Comparison of ENCODE assay signal across 18 cellular contexts in the genomic region with DNA sequence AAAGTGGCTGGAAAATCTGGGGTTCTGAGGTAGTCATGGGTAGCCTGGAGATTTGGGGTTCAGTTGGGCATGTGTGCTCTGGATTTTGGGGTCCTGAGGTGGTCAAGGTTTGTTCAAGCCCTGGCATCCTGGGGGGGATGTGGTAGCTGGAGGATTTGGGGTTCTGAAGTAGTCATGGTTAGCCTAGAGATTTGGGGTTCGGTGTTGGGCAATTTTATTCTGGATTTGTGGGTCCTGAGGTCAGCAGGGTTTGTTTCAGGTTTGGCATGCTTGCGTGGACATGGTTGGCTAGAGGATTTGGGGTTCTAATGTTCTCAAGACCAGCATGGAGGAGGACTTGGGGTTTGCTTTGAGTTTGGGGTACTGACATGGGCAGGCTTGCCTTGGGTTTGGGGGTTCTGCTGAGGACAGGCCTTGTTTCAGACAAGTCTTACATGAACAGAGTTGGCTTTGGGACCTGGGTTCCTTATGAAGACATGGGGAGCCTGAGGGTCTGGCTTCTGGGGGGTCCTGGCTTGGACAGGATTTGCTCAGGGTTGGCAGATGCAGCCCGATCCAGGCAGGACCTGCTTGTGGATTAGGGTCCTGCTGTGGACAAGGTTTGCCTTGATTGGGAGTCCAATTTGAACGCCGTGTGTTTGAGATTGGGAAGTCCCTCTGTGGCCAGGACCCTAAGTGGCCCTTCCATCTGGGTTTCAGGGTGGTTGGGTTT. TPM values are rescaled to one million over a fixed set of nuclear protein-coding genes. Genes with fewer than 3 reads are reported as not detected.
A peak's percentile ranks its signal among the peaks of the same experiment; 100 is the strongest.
DNase-seq lines count a peak whose midpoint lies in the region; ATAC-seq, FAIRE-seq and TF ChIP-seq lines count a peak whose summit lies in the region.
"Had no signal": no experiment of that assay in that cellular context is flagged by ENCODE, and none has a peak within 500 bp of the region (broad histone marks: within the 10 kb centered on the region; RNA-seq: fewer than 3 reads in every experiment).

No MANE protein-coding gene starts in this region.

- H3K4me3 ChIP-seq in HepG2 (replicated peaks in 1 of 3; ENCODE audit: insufficient read depth in 1 of 3, low read depth in 2 of 3, low read length in 3 of 3), result no peak overlapping the region
- no peak overlapping the region for H3K4me3 ChIP-seq in right lobe of liver
- H3K4me3 ChIP-seq in astrocyte of the cerebellum (ENCODE audit: low read depth, low read length), result peak overlapping the region; percentile 21
- no peak overlapping the region for H3K4me3 ChIP-seq in left lung
- H3K4me3 ChIP-seq: colonic mucosa had no signal

- intact Hi-C loops in HepG2 (cut with micrococcal nuclease; ENCODE audit: unreplicated experiment) (no loop called here), right lobe of liver (cut with DNase I) (no loop called here), left lung (cut with DNase I) (no loop called here)

- H3K9me3 ChIP-seq in HepG2 (ENCODE audit: low read length) (no peaks in the 10 kb centered on the region), right lobe of liver (no peaks in the 10 kb centered on the region), left lung (no peaks in the 10 kb centered on the region)
- H3K9me3 ChIP-seq: colonic mucosa, heart left ventricle, neutrophil had no signal

- TF ChIP-seq POLR2A in HepG2 (IDR thresholded peaks at IDR 0.05; ENCODE audit: insufficient read depth in 1 of 2, low read depth in 2 of 2, low read length in 2 of 2), result no peak
- TF ChIP-seq POLR2A in right lobe of liver (IDR thresholded peaks at IDR 0.05), result no peak

- H2AFZ ChIP-seq in HepG2 (ENCODE audit: low read length), result no peak overlapping the region

- no peak for TF ChIP-seq EP300 in HepG2 (IDR thresholded peaks at IDR 0.05; ENCODE audit: low read depth in 2 of 2, low read length in 2 of 2)
- TF ChIP-seq EP300 in HepG2 (CRISPR knock-in tag; IDR thresholded peaks at IDR 0.05; ENCODE audit: borderline replicate concordance), result no peak

- H3K4me1 ChIP-seq in HepG2 (ENCODE audit: insufficient read depth, low read length) (no peaks in the 10 kb centered on the region), right lobe of liver (no peaks in the 10 kb centered on the region), left lung (peaks cover 0 to 6% of the 10 kb centered on the region in 2 donors)
- H3K4me1 ChIP-seq: colonic mucosa had no signal

- no peak overlapping the region for H3K4me2 ChIP-seq in HepG2 (ENCODE audit: low read depth, low read length)

- POLR2A ChIA-PET in HepG2 (lab: Yijun Ruan, JAX), result no interaction called here

- peaks cover 15 to 21% (median 17%) of the 10 kb centered on the region in 3 donors for H3K4me1 Mint-ChIP-seq in naive B cell
- peaks cover 9% of the 10 kb centered on the region for H3K4me1 Mint-ChIP-seq in type B pancreatic cell (ENCODE audit: unreplicated experiment)

- no TSS peak for BruUV-seq in HepG2 (replicated peaks; lab: Mats Ljungman, UMichigan)

- FAIRE-seq in HepG2 (lab: Jason Lieb, UNC), result no peak

- CTCF ChIA-PET in HepG2 (lab: Yijun Ruan, JAX; ENCODE audit: low intra/inter-chr PET ratio, low total read pairs), result no interaction called here

- H3K27me3 Mint-ChIP-seq in naive B cell (peaks cover 56 to 64% (median 57%) of the 10 kb centered on the region in 3 donors), type B pancreatic cell (peaks cover 85% of the 10 kb centered on the region)

- H3K27ac Mint-ChIP-seq in naive B cell (peak overlapping the region; percentile 74 to 94 (median 88)), type B pancreatic cell (no peak overlapping the region)

- H3K4me3 Mint-ChIP-seq in naive B cell, result peak overlapping the region; percentile 32 to 78 (median 60)
- H3K4me3 Mint-ChIP-seq in type B pancreatic cell, result peak overlapping the region; percentile 72

- no peak for TF ChIP-seq RAD21 in HepG2 (CRISPR knock-in tag; IDR thresholded peaks at IDR 0.05)

- H3K9ac ChIP-seq in HepG2 (ENCODE audit: insufficient read depth, low read depth, low read length), result no peak overlapping the region

- no peaks in the 10 kb centered on the region for H4K20me1 ChIP-seq in HepG2 (ENCODE audit: insufficient read depth, low read length)

- no peak overlapping the region for H3K27ac ChIP-seq in HepG2 (ENCODE audit: extremely low read length, insufficient read depth, low read length)
- no peak overlapping the region for H3K27ac ChIP-seq in right lobe of liver
- H3K27ac ChIP-seq in left lung, result no peak overlapping the region
- H3K27ac ChIP-seq: colonic mucosa, heart left ventricle, neutrophil had no signal

- TF ChIP-seq CTCF in HepG2 (CRISPR knock-in tag; IDR thresholded peaks at IDR 0.05) (no peak), right lobe of liver (IDR thresholded peaks at IDR 0.05) (no peak), astrocyte of the cerebellum (IDR thresholded peaks at IDR 0.05; ENCODE audit: low read depth, low read length, missing control alignments) (no peak), type B pancreatic cell (conservative IDR thresholded peaks at IDR 0.05) (no peak), left lung (IDR thresholded peaks at IDR 0.05) (no peak)

- no peak for ATAC-seq in HepG2
- ATAC-seq in right lobe of liver, result no peak
- no peak for ATAC-seq in naive B cell (ENCODE audit: low read depth in 2 of 2)
- ATAC-seq in left lung, result no peak
- ATAC-seq: left lobe of liver had no signal

- H3K36me3 ChIP-seq in HepG2 (replicated peaks in 1 of 2; ENCODE audit: control insufficient read depth in 1 of 2, insufficient read depth in 2 of 2, low read length in 2 of 2) (no peaks in the 10 kb centered on the region), right lobe of liver (no peaks in the 10 kb centered on the region), left lung (peaks cover 0 to 13% of the 10 kb centered on the region in 2 donors)
- H3K36me3 ChIP-seq: colonic mucosa had no signal

- peaks cover 0 to 15% of the 10 kb centered on the region in 2 donors for H3K36me3 Mint-ChIP-seq in naive B cell
- H3K36me3 Mint-ChIP-seq in type B pancreatic cell, result peaks cover 9% of the 10 kb centered on the region

- H3K9me3 Mint-ChIP-seq in naive B cell (peaks cover 0 to 8% (median 0%) of the 10 kb centered on the region in 7 donors), type B pancreatic cell (no peaks in the 10 kb centered on the region)

- DNase-seq in HepG2 (ENCODE audit: low spot score) (no peak), right lobe of liver (no peak), astrocyte of the cerebellum (ENCODE audit: low read depth) (no peak), naive B cell (no peak), type B pancreatic cell (ENCODE audit: extremely low spot score, unreplicated experiment) (no peak), left lung (no peak)
- DNase-seq in stimulated activated naive CD4-positive, alpha-beta T cell (lab: John Stamatoyannopoulos, UW), result no peak
- DNase-seq in stimulated activated CD4-positive, alpha-beta T cell treated with anti-CD3 and anti-CD28 coated beads, Interleukin-4, amount 100 ng/mL, for 4 hours, result no peak
- DNase-seq: amniotic stem cell, colonic mucosa, DMS 273 treated with DMSO at 0.1 percent for 48 hours, heart left ventricle, Kasumi-1, NCI-H446 had no signal

- in situ Hi-C loops in HepG2 (cut with HindIII; ENCODE audit: extremely low pct_ligation_motif_present, low pct_unique_long_range_greater_than_20kb) (no loop called here), astrocyte of the cerebellum (cut with HindIII; ENCODE audit: low sequenced_read_pairs) (no loop called here)

- H3K27me3 ChIP-seq in HepG2 (ENCODE audit: control insufficient read depth in 1 of 2, insufficient read depth in 2 of 2, low read length in 2 of 2) (peaks cover 1 to 55% of the 10 kb centered on the region in 2 experiments; a peak in 3 of 5 replicates), right lobe of liver (peaks cover 0 to 14% of the 10 kb centered on the region in 2 donors), left lung (peaks cover 28 to 58% of the 10 kb centered on the region in 2 donors)

- no peaks in the 10 kb centered on the region for H3K79me2 ChIP-seq in HepG2 (ENCODE audit: insufficient read depth, low read length)

- WGBS in HepG2 (ENCODE audit: low lambda C conversion rate), result 37% methylated on average over 5 of the region's 5 CpGs
- WGBS in right lobe of liver (ENCODE audit: insufficient coverage, low coverage, low lambda C conversion rate, missing lambda C conversion rate), result no CpG with 5 or more reads among the region's 5 CpGs

RNA-seq across cellular contexts. Expression of gene ANKRD60, which starts 0.9 kb away (rescaled TPM):
- not detected in 2 replicates for total RNA-seq in HepG2 (2016; rRNA removed; fragmentation: Illumina TruSeq; extraction: Trizol)
- not detected in 2 replicates for total RNA-seq in HepG2 (2016; cell fraction: cytosol; rRNA removed; fragmentation: Illumina TruSeq; extraction: Trizol; ENCODE audit: low read depth)
- total RNA-seq in HepG2 (2016; cell fraction: insoluble cytoplasmic fraction; rRNA removed; fragmentation: Illumina TruSeq; extraction: Trizol), result not detected in 2 replicates
- not detected in 2 replicates for total RNA-seq in HepG2 (2016; cell fraction: membrane; rRNA removed; fragmentation: Illumina TruSeq; extraction: Trizol)
- total RNA-seq in HepG2 (2016; cell fraction: nucleus; rRNA removed; fragmentation: Illumina TruSeq; extraction: Trizol), result not detected in 2 replicates
- polyA plus RNA-seq in HepG2 (2011; rRNA removed), result not detected in 2 replicates
- polyA plus RNA-seq in HepG2 (2011; cell fraction: cytosol; rRNA removed), result not detected in 2 replicates
- polyA plus RNA-seq in HepG2 (2011; cell fraction: nucleus; rRNA removed), result not detected in 2 replicates
- not detected in 2 replicates for polyA plus RNA-seq in HepG2 (2012)
- polyA plus RNA-seq in HepG2 (2016; cell fraction: cytosol; fragmentation: Illumina TruSeq; extraction: Trizol; ENCODE audit: low read depth), result not detected in 2 replicates
- polyA plus RNA-seq in HepG2 (2016; cell fraction: insoluble cytoplasmic fraction; fragmentation: Illumina TruSeq; extraction: Trizol; ENCODE audit: low read depth), result not detected in 2 replicates
- polyA plus RNA-seq in HepG2 (2016; cell fraction: membrane; fragmentation: Illumina TruSeq; extraction: Trizol; ENCODE audit: low read depth), result not detected in 2 replicates
- polyA plus RNA-seq in HepG2 (2016; cell fraction: nucleus; fragmentation: Illumina TruSeq; extraction: Trizol; ENCODE audit: insufficient read depth, low read depth), result not detected in 2 replicates
- not detected in 2 replicates for polyA minus RNA-seq in HepG2 (2011; rRNA and poly(A)+ RNA removed; ENCODE audit: low replicate concordance)
- not detected in 2 replicates for polyA minus RNA-seq in HepG2 (2011; cell fraction: cytosol; rRNA and poly(A)+ RNA removed)
- not detected in 2 replicates for polyA minus RNA-seq in HepG2 (2011; cell fraction: nucleus; rRNA and poly(A)+ RNA removed)
- total RNA-seq in right lobe of liver, result not detected
- polyA plus RNA-seq in naive B cell (ENCODE audit: low read depth in 6 of 6), result under 1 TPM in 1 of 6 donors, not detected in 5; 0.36 TPM
- not detected in 2 replicates for total RNA-seq in type B pancreatic cell (ENCODE audit: low replicate concordance)
- not detected for total RNA-seq in left lung
- total RNA-seq: colonic mucosa, heart left ventricle, left lobe of liver, skeletal muscle tissue had no signal
- polyA plus RNA-seq: esophagus, heart left ventricle had no signal
